Comparison of ENCODE assay signal across 1 cellular context in genomic region chr5:138748630-138749081, GRCh38.
TF ChIP-seq lines count a peak whose summit lies in the region.

No MANE protein-coding gene starts in this region.

TF ChIP-seq in HepG2, 621 proteins besides CTCF, POLR2A, EP300 and RAD21 (continued from another document):
- TF ChIP-seq ZNF7 (CRISPR knock-in tag; IDR thresholded peaks at IDR 0.05) (no peak), FOSL1 (CRISPR knock-in tag; IDR thresholded peaks at IDR 0.05; ENCODE audit: borderline replicate concordance) (peak; percentile 21; the same call in 1 of the 2 replicates), FOXP1 (IDR thresholded peaks at IDR 0.05) (0 out of 2 replicates have a peak, but pooled peaks have one; percentile 20), FOXP1 (CRISPR knock-in tag; IDR thresholded peaks at IDR 0.05) (no peak), ZNF205 (CRISPR knock-in tag; IDR thresholded peaks at IDR 0.05) (no peak), ZKSCAN1 (IDR thresholded peaks at IDR 0.05; ENCODE audit: low read length) (no peak), ZNF562 (CRISPR knock-in tag; IDR thresholded peaks at IDR 0.05; ENCODE audit: borderline replicate concordance) (no peak), FOSL2 (CRISPR knock-in tag; IDR thresholded peaks at IDR 0.05) (peak; percentile 88), PHF21A (CRISPR knock-in tag; IDR thresholded peaks at IDR 0.05) (0 out of 2 replicates have a peak, but pooled peaks have one; percentile 17), SYNCRIP (IDR thresholded peaks at IDR 0.05; ENCODE audit: insufficient read depth, low read depth, low read length) (no peak), PHF8 (CRISPR knock-in tag; IDR thresholded peaks at IDR 0.05) (no peak), TEAD3 (CRISPR knock-in tag; optimal IDR thresholded peaks at IDR 0.05; ENCODE audit: borderline replicate concordance) (no peak), NR2F6 (IDR thresholded peaks at IDR 0.05) (peak; percentile 51), NR2F6 (CRISPR knock-in tag; IDR thresholded peaks at IDR 0.05) (peak; percentile 44; the same call in 1 of the 2 replicates), NFIC (IDR thresholded peaks at IDR 0.05; ENCODE audit: low read length) (no peak), ZNF720 (CRISPR knock-in tag; IDR thresholded peaks at IDR 0.05) (no peak), FOXC1 (CRISPR knock-in tag; IDR thresholded peaks at IDR 0.05; ENCODE audit: borderline replicate concordance) (0 out of 2 replicates have a peak, but pooled peaks have one; percentile 24), MTERF4 (CRISPR knock-in tag; IDR thresholded peaks at IDR 0.05) (0 out of 2 replicates have a peak, but pooled peaks have one; percentile 18), ZNF510 (CRISPR knock-in tag; IDR thresholded peaks at IDR 0.05; ENCODE audit: low read depth) (no peak), ZBTB7A (CRISPR knock-in tag; IDR thresholded peaks at IDR 0.05) (no peak), EEA1 (CRISPR knock-in tag; IDR thresholded peaks at IDR 0.05; ENCODE audit: borderline replicate concordance) (no peak), GFI1 (CRISPR knock-in tag; IDR thresholded peaks at IDR 0.05; ENCODE audit: borderline replicate concordance) (no peak), SMAD3 (CRISPR knock-in tag; IDR thresholded peaks at IDR 0.05) (no peak), ZNF362 (CRISPR knock-in tag; IDR thresholded peaks at IDR 0.05; ENCODE audit: borderline replicate concordance) (no peak), HCFC1 (IDR thresholded peaks at IDR 0.05; ENCODE audit: low read depth, low read length) (no peak), TBX2 (CRISPR knock-in tag; IDR thresholded peaks at IDR 0.05; ENCODE audit: borderline replicate concordance) (0 out of 2 replicates have a peak, but pooled peaks have one; percentile 13), REXO4 (CRISPR knock-in tag; IDR thresholded peaks at IDR 0.05; ENCODE audit: borderline replicate concordance) (no peak)
